ENCODE assay signal across 9 cellular contexts in the genomic region with DNA sequence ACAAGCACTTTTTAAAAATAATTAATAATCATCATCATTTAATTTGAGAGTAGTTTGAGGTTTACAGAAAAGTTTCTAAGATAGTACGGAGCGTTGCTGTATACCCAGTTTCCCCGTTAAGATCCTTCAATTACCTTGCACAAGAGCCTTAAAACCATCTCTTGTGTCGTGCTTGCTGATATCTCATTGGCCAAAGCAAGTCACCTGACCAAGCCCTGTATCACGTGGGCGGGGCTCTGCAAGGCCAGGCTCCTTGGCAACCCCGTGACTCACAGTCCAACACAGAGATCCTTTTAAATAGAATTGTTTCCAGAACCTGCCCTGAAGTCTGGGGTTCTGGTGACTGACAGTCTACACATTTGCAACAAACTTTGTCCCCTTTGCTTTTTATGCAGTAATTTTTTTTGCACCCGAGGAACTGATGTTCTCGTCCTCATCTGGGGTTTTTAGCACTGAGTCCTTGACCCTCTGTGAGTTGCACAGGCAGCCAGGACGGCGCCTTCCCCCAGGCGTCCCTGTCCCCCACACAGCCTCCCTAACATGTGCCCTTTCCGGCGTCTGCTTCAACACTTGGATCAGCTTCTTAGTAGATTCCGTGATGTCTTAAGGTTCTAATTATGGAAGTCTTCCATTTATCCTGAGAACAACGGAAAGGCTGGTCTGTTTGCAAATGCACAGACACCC.
A peak's percentile ranks its signal among the peaks of the same experiment; 100 is the strongest.
DNase-seq lines count a peak whose midpoint lies in the region; ATAC-seq and TF ChIP-seq lines count a peak whose summit lies in the region.
"Had no signal": no experiment of that assay in that cellular context is flagged by ENCODE, and none has a peak within 500 bp of the region (broad histone marks: within the 10 kb centered on the region; RNA-seq: fewer than 3 reads in every experiment).

No MANE protein-coding gene starts in this region.

- H3K27me3 Mint-ChIP-seq in endothelial cell (ENCODE audit: unreplicated experiment) = no peaks in the 10 kb centered on the region

- H3K36me3 Mint-ChIP-seq in endothelial cell (ENCODE audit: low read depth, unreplicated experiment) = peaks cover 4% of the 10 kb centered on the region

- peaks cover 3% of the 10 kb centered on the region; the same call in 1 of the 2 replicates for H3K36me3 ChIP-seq in SJSA1

- peak overlapping the region; percentile 9; the same call in 1 of the 2 replicates for H3K27ac ChIP-seq in SJSA1
- H3K27ac ChIP-seq: 22Rv1 had no signal

- H3K4me3 ChIP-seq in SJSA1 = no peak overlapping the region
- no peak overlapping the region for H3K4me3 ChIP-seq in fibroblast of pulmonary artery (replicated peaks; ENCODE audit: low read depth, low read length)

- no peak for ATAC-seq in HG03097 (IDR thresholded peaks at IDR 0.05; ENCODE audit: low FRiP score, unreplicated experiment)

- peaks cover 44% of the 10 kb centered on the region for H3K4me1 ChIP-seq in SJSA1 (replicated peaks)

- H3K4me1 Mint-ChIP-seq in endothelial cell (ENCODE audit: unreplicated experiment) = peaks cover 2% of the 10 kb centered on the region

- DNase-seq in DMS 273 (lab: John Stamatoyannopoulos, UW; ENCODE audit: unreplicated experiment) (peak; percentile 57), DMS 273 treated with DMSO at 0.1 percent for 48 hours (lab: John Stamatoyannopoulos, UW) (no peak), SJSA1 (ENCODE audit: low read depth in 1 of 2, low spot score in 2 of 2) (peak; percentile 27 to 75), fibroblast of pulmonary artery (ENCODE audit: low read depth) (peak; percentile 71), posterior vena cava (ENCODE audit: low spot score) (peak; percentile 90), endothelial cell (ENCODE audit: low spot score) (no peak)
- no peak for DNase-seq in effector CD8-positive, alpha-beta T cell (lab: John Stamatoyannopoulos, UW)

- intact Hi-C loops in posterior vena cava (cut with DNase I) = no loop called here

- no peak for TF ChIP-seq CTCF in fibroblast of pulmonary artery (IDR thresholded peaks at IDR 0.05; ENCODE audit: low read length, missing control alignments)
- no peak for TF ChIP-seq CTCF in endothelial cell (IDR thresholded peaks at IDR 0.05; ENCODE audit: unreplicated experiment)

- H3K9me3 Mint-ChIP-seq in endothelial cell (ENCODE audit: unreplicated experiment) = no peaks in the 10 kb centered on the region

- H3K27ac Mint-ChIP-seq in endothelial cell (ENCODE audit: unreplicated experiment) = no peak overlapping the region

- H3K4me3 Mint-ChIP-seq in endothelial cell (ENCODE audit: unreplicated experiment) = no peak overlapping the region

- H3K27me3 ChIP-seq in SJSA1 (replicated peaks) = no peaks in the 10 kb centered on the region

- no peaks in the 10 kb centered on the region; the same call in 1 of the 2 replicates for H3K9me3 ChIP-seq in SJSA1 (replicated peaks)

Comparison
In these comparisons a context has a peak if more than half of its experiments do, and no peak if none do; other contexts are left out.
1. DNase-seq: peak in DMS 273 (single experiment), SJSA1 (2 of 2), fibroblast of pulmonary artery (single experiment) and posterior vena cava (single experiment); none in DMS 273 treated with DMSO at 0.1 percent for 48 hours (single experiment), endothelial cell (single experiment) and effector CD8-positive, alpha-beta T cell (single experiment).